ENCODE assay signal across 1 cellular context in genomic region chr6:6834356-6835342, GRCh38.
TF ChIP-seq lines count a peak whose summit lies in the region.

No MANE protein-coding gene starts in this region.

TF ChIP-seq in HEK293, 187 proteins besides CTCF, POLR2A, EP300 and RAD21 (continued from another document):
- TF ChIP-seq ZNF157 (tag by site-specific recombination; IDR thresholded peaks at IDR 0.05) (peak; percentile 46), ZBTB10 (tag by site-specific recombination; IDR thresholded peaks at IDR 0.05) (0 out of 2 replicates have a peak, but pooled peaks have one; percentile 32), ZNF76 (tag by site-specific recombination; IDR thresholded peaks at IDR 0.05; ENCODE audit: borderline replicate concordance, low read depth) (peak; percentile 22; the same call in 1 of the 2 replicates), PATZ1 (tag by site-specific recombination; IDR thresholded peaks at IDR 0.05) (peak; percentile 47; the same call in 1 of the 2 replicates), ZXDB (tag by site-specific recombination; IDR thresholded peaks at IDR 0.05) (peak; percentile 23; the same call in 1 of the 2 replicates), ZNF341 (tag by site-specific recombination; IDR thresholded peaks at IDR 0.05; ENCODE audit: low read depth) (no peak), ZNF169 (tag by site-specific recombination; IDR thresholded peaks at IDR 0.05) (no peak), ZNF398 (tag by site-specific recombination; IDR thresholded peaks at IDR 0.05) (peak; percentile 44), ZNF2 (tag by site-specific recombination; IDR thresholded peaks at IDR 0.05) (peak; percentile 31; the same call in 1 of the 2 replicates), ZNF223 (tag by site-specific recombination; IDR thresholded peaks at IDR 0.05) (no peak), ZNF768 (tag by site-specific recombination; IDR thresholded peaks at IDR 0.05) (no peak), ZNF354C (tag by site-specific recombination; IDR thresholded peaks at IDR 0.05; ENCODE audit: borderline replicate concordance, low read depth) (no peak), AEBP2 (tag by site-specific recombination; IDR thresholded peaks at IDR 0.05; ENCODE audit: borderline replicate concordance) (no peak), PRDM1 (tag by site-specific recombination; IDR thresholded peaks at IDR 0.05) (peak; percentile 91), ZNF133 (tag by site-specific recombination; IDR thresholded peaks at IDR 0.05) (0 out of 2 replicates have a peak, but pooled peaks have one; percentile 28), OSR2 (tag by site-specific recombination; IDR thresholded peaks at IDR 0.05) (peak; percentile 74), EGR2 (tag by site-specific recombination; IDR thresholded peaks at IDR 0.05; ENCODE audit: low read depth) (peak; percentile 83; the same call in 1 of the 2 replicates), REPIN1 (tag by site-specific recombination; IDR thresholded peaks at IDR 0.05; ENCODE audit: low read depth) (0 out of 2 replicates have a peak, but pooled peaks have one; percentile 58), YY2 (tag by site-specific recombination; IDR thresholded peaks at IDR 0.05) (peak; percentile 28; the same call in 1 of the 2 replicates), ZNF366 (tag by site-specific recombination; conservative IDR thresholded peaks at IDR 0.05) (peak; percentile 78), KLF8 (tag by site-specific recombination; IDR thresholded peaks at IDR 0.05) (peak; percentile 44; the same call in 1 of the 2 replicates)
